In genomic region chr17:77444653-77445029, GRCh38 we compare ENCODE assay signal across 8 cellular contexts.
A peak's percentile ranks its signal among the peaks of the same experiment; 100 is the strongest.
DNase-seq lines count a peak whose midpoint lies in the region; ATAC-seq, FAIRE-seq and TF ChIP-seq lines count a peak whose summit lies in the region.
"Had no signal": no experiment of that assay in that cellular context is flagged by ENCODE, and none has a peak within 500 bp of the region (broad histone marks: within the 10 kb centered on the region; RNA-seq: fewer than 3 reads in every experiment).

No MANE protein-coding gene starts in this region.

- DNase-seq in GM19239 (ENCODE audit: insufficient read length, low spot score) (no peak), NCI-H524 treated with DMSO at 0.1 percent for 48 hours (lab: John Stamatoyannopoulos, UW) (peak; percentile 89), foreskin fibroblast (peak; percentile 69 to 89), retina (no peak)
- DNase-seq in stimulated activated naive CD8-positive, alpha-beta T cell treated with anti-CD3 and anti-CD28 coated beads, Interleukin-15, Interleukin-2, amounts not matched to agents 100 U/mL and 50 U/mL, for 24 hours, result peak; percentile 51
- DNase-seq: NCI-H1105 treated with DMSO at 0.1 percent for 48 hours had no signal

- peak; percentile 93 for FAIRE-seq in GM19239 (lab: Jason Lieb, UNC)

- ATAC-seq in stimulated activated naive CD8-positive, alpha-beta T cell treated with anti-CD3 and anti-CD28 coated beads, Interleukin-15, Interleukin-2, amounts not matched to agents 100 U/mL and 50 U/mL, for 24 hours, result peak; percentile 1
- no peak for ATAC-seq in GM18502 (IDR thresholded peaks at IDR 0.05; ENCODE audit: poor library complexity, unreplicated experiment)
- no peak for ATAC-seq in HG03460 (IDR thresholded peaks at IDR 0.05; ENCODE audit: unreplicated experiment)

- TF ChIP-seq CTCF in foreskin fibroblast (IDR thresholded peaks at IDR 0.05; ENCODE audit: low read depth, low read length), result no peak

- peak overlapping the region in 1 of 2 donors; percentile 24 for H3K4me3 ChIP-seq in foreskin fibroblast (ENCODE audit: low read depth in 1 of 2, low read length in 2 of 2)

Comparison
In these comparisons a context has a peak if more than half of its experiments do, and no peak if none do; other contexts are left out.
1. DNase-seq: peak in NCI-H524 treated with DMSO at 0.1 percent for 48 hours (single experiment), foreskin fibroblast (2 of 2) and stimulated activated naive CD8-positive, alpha-beta T cell treated with anti-CD3 and anti-CD28 coated beads, Interleukin-15, Interleukin-2, amounts not matched to agents 100 U/mL and 50 U/mL, for 24 hours (single experiment); none in GM19239 (single experiment) and retina (single experiment).